Comparison of ENCODE assay signal across 8 cellular contexts in the genomic region with DNA sequence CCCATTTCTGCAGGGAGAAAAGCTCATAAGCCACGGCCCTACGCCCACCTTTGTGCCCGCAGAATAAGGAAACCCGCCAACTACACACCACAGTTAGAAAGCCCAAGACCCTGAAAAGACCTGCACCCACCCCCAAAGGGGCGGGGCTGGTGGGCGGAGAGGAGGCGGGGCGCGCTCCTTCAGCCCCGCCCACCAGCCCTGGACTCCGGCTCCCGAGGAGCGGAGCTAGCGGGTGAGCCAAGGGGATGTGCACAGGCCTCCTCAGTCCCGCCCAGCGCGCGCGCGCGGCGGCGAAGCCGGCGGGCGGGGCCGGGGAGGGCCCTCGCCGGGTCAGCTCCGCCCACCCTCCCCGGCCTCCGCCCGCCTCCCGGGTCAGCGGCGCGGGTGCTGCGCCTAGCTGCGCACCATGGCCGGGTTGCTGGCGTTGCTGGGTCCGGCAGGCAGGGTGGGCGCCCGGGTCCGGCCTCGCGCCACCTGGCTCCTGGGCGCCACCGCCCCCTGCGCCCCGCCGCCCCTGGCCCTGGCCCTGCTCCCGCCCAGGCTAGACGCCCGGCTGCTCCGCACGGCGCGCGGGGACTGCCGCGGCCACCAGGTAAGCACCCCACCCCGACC. TPM values are rescaled to one million over a fixed set of nuclear protein-coding genes. Genes with fewer than 3 reads are reported as not detected.
DNase-seq lines count a peak whose midpoint lies in the region; ATAC-seq, FAIRE-seq and TF ChIP-seq lines count a peak whose summit lies in the region.

A gene with protein sequence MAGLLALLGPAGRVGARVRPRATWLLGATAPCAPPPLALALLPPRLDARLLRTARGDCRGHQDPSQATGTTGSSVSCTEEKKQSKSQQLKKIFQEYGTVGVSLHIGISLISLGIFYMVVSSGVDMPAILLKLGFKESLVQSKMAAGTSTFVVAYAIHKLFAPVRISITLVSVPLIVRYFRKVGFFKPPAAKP (plus strand): TSS at position 375 of the 612 bp plus-strand sequence. CDS start 32 bp downstream, at position 407.

- H2AFZ ChIP-seq in HepG2 (ENCODE audit: low read length), result peak within 1 kb of the TSS; percentile 44

- FAIRE-seq in GM19239 (lab: Jason Lieb, UNC) (no peak), HepG2 (lab: Jason Lieb, UNC) (no peak)

- ATAC-seq in HG03439 (IDR thresholded peaks at IDR 0.05; ENCODE audit: unreplicated experiment) (peak; percentile 95), HepG2 (peak; percentile 83)

- H3K79me2 ChIP-seq in HepG2 (ENCODE audit: insufficient read depth, low read length), result peaks cover 11% of the 10 kb centered on the region

- peaks cover 0 to under 1% of the 10 kb centered on the region in 2 experiments; a peak in 1 of 5 replicates for H3K36me3 ChIP-seq in HepG2 (replicated peaks in 1 of 2; ENCODE audit: control insufficient read depth in 1 of 2, insufficient read depth in 2 of 2, low read length in 2 of 2)

- no peak; the same call in 1 of the 2 replicates for TF ChIP-seq RAD21 in HepG2 (CRISPR knock-in tag; IDR thresholded peaks at IDR 0.05)

- TF ChIP-seq POLR2A in HepG2 (IDR thresholded peaks at IDR 0.05; ENCODE audit: insufficient read depth in 1 of 2, low read depth in 2 of 2, low read length in 2 of 2), result peak; percentile 55 to 86; a peak in 3 of 4 replicates

- CTCF ChIA-PET in HepG2 (lab: Yijun Ruan, JAX; ENCODE audit: low intra/inter-chr PET ratio, low total read pairs), result no interaction called here

- peak within 1 kb of the TSS; percentile 92 for H3K4me2 ChIP-seq in HepG2 (ENCODE audit: low read depth, low read length)

- intact Hi-C loops in HepG2 (cut with micrococcal nuclease; ENCODE audit: unreplicated experiment), result no loop called here

- no peak for TF ChIP-seq CTCF in HepG2 (CRISPR knock-in tag; IDR thresholded peaks at IDR 0.05)

- BruUV-seq in HepG2 (replicated peaks; lab: Mats Ljungman, UMichigan), result no TSS peak

- H3K27me3 ChIP-seq in HepG2 (ENCODE audit: control insufficient read depth in 1 of 2, insufficient read depth in 2 of 2, low read length in 2 of 2), result no peaks in the 10 kb centered on the region; a peak in 1 of 5 replicates

- peak within 1 kb of the TSS; percentile 83 to 94 (median 93) for H3K4me3 ChIP-seq in HepG2 (replicated peaks in 1 of 3; ENCODE audit: insufficient read depth in 1 of 3, low read depth in 2 of 3, low read length in 3 of 3)

- H3K9ac ChIP-seq in HepG2 (ENCODE audit: insufficient read depth, low read depth, low read length), result peak within 1 kb of the TSS; percentile 93

- POLR2A ChIA-PET in HepG2 (lab: Yijun Ruan, JAX), result interaction anchor here (0.7 to 5.9 kb wide), 8 partner anchors 10 to 887 kb away, joined by 3 to 91 read pairs (median 3); a partner anchor contains a TSS

- peak in 1 of 2 experiments; percentile 24; a peak in 1 of 4 replicates for TF ChIP-seq EP300 in HepG2 (IDR thresholded peaks at IDR 0.05; ENCODE audit: low read depth in 2 of 2, low read length in 2 of 2)
- no peak for TF ChIP-seq EP300 in HepG2 (CRISPR knock-in tag; IDR thresholded peaks at IDR 0.05; ENCODE audit: borderline replicate concordance)

- H3K9me3 ChIP-seq in HepG2 (ENCODE audit: low read length), result no peaks in the 10 kb centered on the region

- in situ Hi-C loops in HepG2 (cut with HindIII; ENCODE audit: extremely low pct_ligation_motif_present, low pct_unique_long_range_greater_than_20kb), result loop anchor here (10.0 kb wide), 1 partner anchor 114 kb away; a partner anchor contains a TSS

- DNase-seq in AG20443 (ENCODE audit: low spot score) (peak; percentile 99), GM19239 (ENCODE audit: insufficient read length, low spot score) (peak; percentile 97), NCI-H524 treated with DMSO at 0.1 percent for 48 hours (lab: John Stamatoyannopoulos, UW) (peak; percentile 25), dermis blood vessel endothelial cell (peak; percentile 92), HepG2 (ENCODE audit: low spot score) (peak; percentile 90)
- DNase-seq in activated CD4-positive, alpha-beta T cell treated with anti-CD3 and anti-CD28 coated beads, Interleukin-2, amount 50 U/mL, for 48 hours, result peak; percentile 79 to 83
- peak; percentile 75 to 83 for DNase-seq in stimulated activated CD4-positive, alpha-beta T cell treated with anti-CD3 and anti-CD28 coated beads, Interleukin-2, amount 100 ng/mL, for 48 hours

- 1% methylated on average over 24 of the region's 63 CpGs for WGBS in HepG2 (ENCODE audit: low lambda C conversion rate)

- peak within 1 kb of the TSS; percentile 76 for H3K27ac ChIP-seq in HepG2 (ENCODE audit: extremely low read length, insufficient read depth, low read length)

- peaks cover 26% of the 10 kb centered on the region for H3K4me1 ChIP-seq in HepG2 (ENCODE audit: insufficient read depth, low read length)

- H4K20me1 ChIP-seq in HepG2 (ENCODE audit: insufficient read depth, low read length), result no peaks in the 10 kb centered on the region; the same call in 1 of the 2 replicates

TF ChIP-seq in HepG2, 621 proteins besides CTCF, POLR2A, EP300 and RAD21 (continues in another document):
- no peak; the same call in 1 of the 2 replicates for TF ChIP-seq ZNF441 (CRISPR knock-in tag; IDR thresholded peaks at IDR 0.05; ENCODE audit: borderline replicate concordance)
- TF ChIP-seq DNMT3B (CRISPR knock-in tag; conservative IDR thresholded peaks at IDR 0.05), result no peak
- peak; percentile 26; the same call in 1 of the 2 replicates for TF ChIP-seq DNMT1 (CRISPR knock-in tag; IDR thresholded peaks at IDR 0.05)
- TF ChIP-seq ZNF775 (CRISPR knock-in tag; IDR thresholded peaks at IDR 0.05; ENCODE audit: borderline replicate concordance), result no peak
- TF ChIP-seq CAMTA2 (CRISPR knock-in tag; IDR thresholded peaks at IDR 0.05; ENCODE audit: borderline replicate concordance), result no peak
- TF ChIP-seq, protein P1, sequence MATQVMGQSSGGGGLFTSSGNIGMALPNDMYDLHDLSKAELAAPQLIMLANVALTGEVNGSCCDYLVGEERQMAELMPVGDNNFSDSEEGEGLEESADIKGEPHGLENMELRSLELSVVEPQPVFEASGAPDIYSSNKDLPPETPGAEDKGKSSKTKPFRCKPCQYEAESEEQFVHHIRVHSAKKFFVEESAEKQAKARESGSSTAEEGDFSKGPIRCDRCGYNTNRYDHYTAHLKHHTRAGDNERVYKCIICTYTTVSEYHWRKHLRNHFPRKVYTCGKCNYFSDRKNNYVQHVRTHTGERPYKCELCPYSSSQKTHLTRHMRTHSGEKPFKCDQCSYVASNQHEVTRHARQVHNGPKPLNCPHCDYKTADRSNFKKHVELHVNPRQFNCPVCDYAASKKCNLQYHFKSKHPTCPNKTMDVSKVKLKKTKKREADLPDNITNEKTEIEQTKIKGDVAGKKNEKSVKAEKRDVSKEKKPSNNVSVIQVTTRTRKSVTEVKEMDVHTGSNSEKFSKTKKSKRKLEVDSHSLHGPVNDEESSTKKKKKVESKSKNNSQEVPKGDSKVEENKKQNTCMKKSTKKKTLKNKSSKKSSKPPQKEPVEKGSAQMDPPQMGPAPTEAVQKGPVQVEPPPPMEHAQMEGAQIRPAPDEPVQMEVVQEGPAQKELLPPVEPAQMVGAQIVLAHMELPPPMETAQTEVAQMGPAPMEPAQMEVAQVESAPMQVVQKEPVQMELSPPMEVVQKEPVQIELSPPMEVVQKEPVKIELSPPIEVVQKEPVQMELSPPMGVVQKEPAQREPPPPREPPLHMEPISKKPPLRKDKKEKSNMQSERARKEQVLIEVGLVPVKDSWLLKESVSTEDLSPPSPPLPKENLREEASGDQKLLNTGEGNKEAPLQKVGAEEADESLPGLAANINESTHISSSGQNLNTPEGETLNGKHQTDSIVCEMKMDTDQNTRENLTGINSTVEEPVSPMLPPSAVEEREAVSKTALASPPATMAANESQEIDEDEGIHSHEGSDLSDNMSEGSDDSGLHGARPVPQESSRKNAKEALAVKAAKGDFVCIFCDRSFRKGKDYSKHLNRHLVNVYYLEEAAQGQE (IDR thresholded peaks at IDR 0.05; ENCODE audit: borderline replicate concordance in 1 of 2, low read depth in 1 of 2, low read length in 2 of 2), result peak in 1 of 2 experiments; percentile 8; a peak in 1 of 4 replicates
- no peak for TF ChIP-seq ZNF749 (CRISPR knock-in tag; IDR thresholded peaks at IDR 0.05; ENCODE audit: borderline replicate concordance)

RNA-seq across cellular contexts. Expression of the gene that starts here (rescaled TPM):
- 26.0 and 31.9 TPM in 2 replicates for total RNA-seq in dermis blood vessel endothelial cell
- 75.9 and 88.4 TPM in 2 replicates for total RNA-seq in HepG2 (2016; rRNA removed; fragmentation: Illumina TruSeq; extraction: Trizol)
- 43.4 and 46.3 TPM in 2 replicates for total RNA-seq in HepG2 (2016; cell fraction: cytosol; rRNA removed; fragmentation: Illumina TruSeq; extraction: Trizol; ENCODE audit: low read depth)
- total RNA-seq in HepG2 (2016; cell fraction: insoluble cytoplasmic fraction; rRNA removed; fragmentation: Illumina TruSeq; extraction: Trizol), result 80.4 and 87.7 TPM in 2 replicates
- 112 and 113 TPM in 2 replicates for total RNA-seq in HepG2 (2016; cell fraction: membrane; rRNA removed; fragmentation: Illumina TruSeq; extraction: Trizol)
- total RNA-seq in HepG2 (2016; cell fraction: nucleus; rRNA removed; fragmentation: Illumina TruSeq; extraction: Trizol), result 48.9 and 57.6 TPM in 2 replicates
- polyA plus RNA-seq in HepG2 (2011; rRNA removed), result 107 and 111 TPM in 2 replicates
- polyA plus RNA-seq in HepG2 (2011; cell fraction: cytosol; rRNA removed), result 81.6 and 121 TPM in 2 replicates
- polyA plus RNA-seq in HepG2 (2011; cell fraction: nucleus; rRNA removed), result 21.7 and 28.8 TPM in 2 replicates
- polyA plus RNA-seq in HepG2 (2012), result 87.6 and 100 TPM in 2 replicates
- polyA plus RNA-seq in HepG2 (2016; cell fraction: cytosol; fragmentation: Illumina TruSeq; extraction: Trizol; ENCODE audit: low read depth), result 74.9 and 84.3 TPM in 2 replicates
- polyA plus RNA-seq in HepG2 (2016; cell fraction: insoluble cytoplasmic fraction; fragmentation: Illumina TruSeq; extraction: Trizol; ENCODE audit: low read depth), result 128 and 133 TPM in 2 replicates
- 136 and 137 TPM in 2 replicates for polyA plus RNA-seq in HepG2 (2016; cell fraction: membrane; fragmentation: Illumina TruSeq; extraction: Trizol; ENCODE audit: low read depth)
- polyA plus RNA-seq in HepG2 (2016; cell fraction: nucleus; fragmentation: Illumina TruSeq; extraction: Trizol; ENCODE audit: insufficient read depth, low read depth), result 94.3 and 100 TPM in 2 replicates
- polyA minus RNA-seq in HepG2 (2011; rRNA and poly(A)+ RNA removed; ENCODE audit: low replicate concordance), result 14.9 and 72.3 TPM in 2 replicates
- polyA minus RNA-seq in HepG2 (2011; cell fraction: cytosol; rRNA and poly(A)+ RNA removed), result 60.3 and 67.3 TPM in 2 replicates
- polyA minus RNA-seq in HepG2 (2011; cell fraction: nucleus; rRNA and poly(A)+ RNA removed), result 45.2 and 49.0 TPM in 2 replicates

Comparison
In these comparisons a context has a peak if more than half of its experiments do, and no peak if none do; other contexts are left out.
1. Peak in every context shown above with its lines: DNase-seq, ATAC-seq, H3K4me3 ChIP-seq and H3K27ac ChIP-seq.
2. DNase-seq: peak in every context shown above with its lines; median percentile 99 in AG20443; 97 in GM19239; 92 in dermis blood vessel endothelial cell; 90 in HepG2; 81 in activated CD4-positive, alpha-beta T cell treated with anti-CD3 and anti-CD28 coated beads, Interleukin-2, amount 50 U/mL, for 48 hours; 79 in stimulated activated CD4-positive, alpha-beta T cell treated with anti-CD3 and anti-CD28 coated beads, Interleukin-2, amount 100 ng/mL, for 48 hours; 25 in NCI-H524 treated with DMSO at 0.1 percent for 48 hours.